11 cellular contexts compared by ENCODE assay signal in genomic region chrX:119682019-119682989, GRCh38. TPM values are rescaled to one million over a fixed set of nuclear protein-coding genes. Genes with fewer than 3 reads are reported as not detected.
DNase-seq lines count a peak whose midpoint lies in the region; ATAC-seq and TF ChIP-seq lines count a peak whose summit lies in the region.
"Had no signal": no experiment of that assay in that cellular context is flagged by ENCODE, and none has a peak within 500 bp of the region (broad histone marks: within the 10 kb centered on the region; RNA-seq: fewer than 3 reads in every experiment).

No MANE protein-coding gene starts in this region.

- H3K4me3 Mint-ChIP-seq in Calu3 (ENCODE audit: low read depth, unreplicated experiment), result no peak overlapping the region

- H3K27ac ChIP-seq in stomach, result peak overlapping the region in 4 of 5 donors; percentile 29 to 81 (median 36)
- H3K27ac ChIP-seq in suprapubic skin, result no peak overlapping the region

- TF ChIP-seq CTCF in stomach (IDR thresholded peaks at IDR 0.05) (no peak), Calu3 (IDR thresholded peaks at IDR 0.05; ENCODE audit: unreplicated experiment) (no peak), suprapubic skin (IDR thresholded peaks at IDR 0.05) (no peak)

- H3K36me3 Mint-ChIP-seq in Calu3 (ENCODE audit: insufficient read depth, unreplicated experiment), result no peaks in the 10 kb centered on the region

- H3K9me3 Mint-ChIP-seq in Calu3 (ENCODE audit: low read depth, unreplicated experiment), result no peaks in the 10 kb centered on the region

- H3K27me3 ChIP-seq in stomach (no peaks in the 10 kb centered on the region), suprapubic skin (no peaks in the 10 kb centered on the region)

- no peak for TF ChIP-seq POLR2A in stomach (IDR thresholded peaks at IDR 0.05)
- TF ChIP-seq POLR2A in suprapubic skin (IDR thresholded peaks at IDR 0.05), result no peak

- WGBS in stomach, 5 donors, result 74 to 80% (median 75%) methylated on average over 15 of the region's 15 CpGs
- WGBS in suprapubic skin, result 66% methylated on average over 15 of the region's 15 CpGs

- ATAC-seq in HG03108 (IDR thresholded peaks at IDR 0.05; ENCODE audit: unreplicated experiment), result peak; percentile 27
- ATAC-seq in HG03196 (IDR thresholded peaks at IDR 0.05; ENCODE audit: unreplicated experiment), result no peak

- H3K36me3 ChIP-seq in stomach (no peaks in the 10 kb centered on the region), suprapubic skin (no peaks in the 10 kb centered on the region)

- H3K27me3 Mint-ChIP-seq in Calu3 (ENCODE audit: unreplicated experiment), result no peaks in the 10 kb centered on the region

- H3K4me3 ChIP-seq in stomach, result no peak overlapping the region
- no peak overlapping the region for H3K4me3 ChIP-seq in suprapubic skin

- intact Hi-C loops in stomach (cut with DNase I; ENCODE audit: low total_unique reads), result no loop called here
- intact Hi-C loops in Calu3 (cut with micrococcal nuclease; ENCODE audit: unreplicated experiment), result no loop called here

- no peaks in the 10 kb centered on the region for H3K4me1 Mint-ChIP-seq in Calu3 (ENCODE audit: low read depth, unreplicated experiment)

- no TSS peak for BruUV-seq in Calu3 (replicated peaks; lab: Mats Ljungman, UMichigan)

- DNase-seq in activated T-cell treated with anti-CD3 and anti-CD28 coated beads, Interleukin-2, amount 50 U/mL, for 1 hour, result peak; percentile 47
- DNase-seq in activated T-cell treated with anti-CD3 and anti-CD28 coated beads for 4 hours (no peak), stomach (no peak), Calu3 (no peak), suprapubic skin (ENCODE audit: low spot score in 2 of 2) (no peak)
- DNase-seq in activated T-cell treated with anti-CD3 and anti-CD28 coated beads, Interleukin-2, amount 50 U/mL, for 48 hours, result peak; percentile 48 to 51
- DNase-seq: head of caudate nucleus, occipital lobe, SK-N-SH had no signal

- H3K27ac Mint-ChIP-seq in Calu3 (ENCODE audit: unreplicated experiment), result no peak overlapping the region

- CTCF ChIA-PET in Calu3 (lab: Charles Lee), result interaction anchor here (0.6 kb wide), 2 partner anchors 35 to 182 kb away, joined by 3 to 5 read pairs; no protein-coding TSS in a partner anchor

- H3K9me3 ChIP-seq in stomach (no peaks in the 10 kb centered on the region), suprapubic skin (no peaks in the 10 kb centered on the region)
- H3K9me3 ChIP-seq: SK-N-SH had no signal

- H3K4me1 ChIP-seq in stomach (peaks cover 0 to 35% (median 1%) of the 10 kb centered on the region in 4 donors), suprapubic skin (peaks cover 9% of the 10 kb centered on the region)

- TF ChIP-seq EP300 in stomach (IDR thresholded peaks at IDR 0.05) (no peak), suprapubic skin (IDR thresholded peaks at IDR 0.05) (no peak)

RNA-seq across cellular contexts. Expression of gene SEPTIN6, which starts 10.7 kb away (rescaled TPM):
- total RNA-seq in stomach (10 to 100 TPM; 14.3 to 35.3 (median 23.3) TPM), Calu3 (2022) (7.7 and 8.5 TPM in 2 replicates), suprapubic skin (10 to 100 TPM; 10.1 to 14.1 (median 10.9) TPM)
- 1 to 10 TPM; 7.6 to 9.3 (median 8.2) TPM for polyA plus RNA-seq in stomach

Comparison
In these comparisons a context has a peak if more than half of its experiments do, and no peak if none do; other contexts are left out.
1. DNase-seq: peak in activated T-cell treated with anti-CD3 and anti-CD28 coated beads, Interleukin-2, amount 50 U/mL, for 1 hour (single experiment) and activated T-cell treated with anti-CD3 and anti-CD28 coated beads, Interleukin-2, amount 50 U/mL, for 48 hours (2 of 2); none in activated T-cell treated with anti-CD3 and anti-CD28 coated beads for 4 hours (single experiment), stomach (single experiment), Calu3 (single experiment) and suprapubic skin (0 of 2).